Comparison of ENCODE assay signal across 17 cellular contexts in the genomic region with DNA sequence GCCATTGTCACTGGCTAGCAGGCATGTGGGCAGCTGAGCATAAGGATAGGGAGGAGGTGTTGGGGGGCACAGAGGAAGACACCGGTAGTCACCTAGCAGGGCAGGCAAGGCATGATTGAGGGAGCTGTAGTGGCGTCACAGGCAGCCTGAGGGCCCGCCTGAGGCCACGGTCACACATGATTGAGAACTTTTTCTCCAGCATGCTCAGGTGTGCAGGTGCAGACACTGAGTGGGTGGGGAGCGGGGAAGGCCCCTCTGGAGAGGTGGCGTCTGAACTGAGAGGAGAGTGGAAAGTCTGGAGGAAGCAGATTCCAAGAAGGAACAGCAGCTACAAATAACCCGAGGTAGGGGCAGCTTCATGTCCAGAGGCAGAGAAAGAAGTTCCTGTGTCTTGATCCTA. TPM values are rescaled to one million over a fixed set of nuclear protein-coding genes. Genes with fewer than 3 reads are reported as not detected.
DNase-seq lines count a peak whose midpoint lies in the region; ATAC-seq and TF ChIP-seq lines count a peak whose summit lies in the region.
"Had no signal": no experiment of that assay in that cellular context is flagged by ENCODE, and none has a peak within 500 bp of the region (broad histone marks: within the 10 kb centered on the region; RNA-seq: fewer than 3 reads in every experiment).

No MANE protein-coding gene starts in this region.

- DNase-seq in DMS79 (lab: John Stamatoyannopoulos, UW) (peak; percentile 7), DMS79 treated with DMSO at 0.1 percent for 48 hours (lab: John Stamatoyannopoulos, UW) (no peak), WTC11 (ENCODE audit: low spot score) (no peak), nephron progenitor cell (no peak), type B pancreatic cell (ENCODE audit: extremely low spot score, unreplicated experiment) (no peak), NCI-H446 (lab: John Stamatoyannopoulos, UW) (no peak), OCI-M2 (lab: John Stamatoyannopoulos, UW; ENCODE audit: unreplicated experiment) (no peak)
- DNase-seq: AML-193, DND-41, KG1, MV-4-11, NCI-H1694 treated with DMSO at 0.1 percent for 48 hours, NCI-H510A, NCI-H774, OCI-M1, SJCRH30 had no signal

- H3K36me3 Mint-ChIP-seq in WTC11 (peaks cover 32% of the 10 kb centered on the region), nephron progenitor cell (ENCODE audit: low read depth) (peaks cover 16% of the 10 kb centered on the region), type B pancreatic cell (peaks cover 14% of the 10 kb centered on the region)

- POLR2A ChIA-PET in WTC11 (lab: Charles Lee), result no interaction called here

- H3K4me3 Mint-ChIP-seq in WTC11 (no peak overlapping the region), nephron progenitor cell (no peak overlapping the region), type B pancreatic cell (no peak overlapping the region)

- CTCF ChIA-PET in WTC11 (lab: Charles Lee), result interaction anchor here (0.6 to 1.7 kb wide), 2 partner anchors 15 to 52 kb away, joined by 3 to 5 read pairs; no protein-coding TSS in a partner anchor

- H3K27ac Mint-ChIP-seq in WTC11 (peak overlapping the region; percentile 64; the same call in 1 of the 2 replicates), nephron progenitor cell (peak overlapping the region; percentile 77), type B pancreatic cell (peak overlapping the region; percentile 95)

- no peak for ATAC-seq in WTC11
- ATAC-seq in HG02938 (IDR thresholded peaks at IDR 0.05; ENCODE audit: unreplicated experiment), result no peak

- TF ChIP-seq CTCF in WTC11 (IDR thresholded peaks at IDR 0.05) (no peak), nephron progenitor cell (IDR thresholded peaks at IDR 0.05) (no peak), type B pancreatic cell (conservative IDR thresholded peaks at IDR 0.05) (no peak)

- H3K9me3 Mint-ChIP-seq in WTC11 (no peaks in the 10 kb centered on the region), nephron progenitor cell (no peaks in the 10 kb centered on the region), type B pancreatic cell (no peaks in the 10 kb centered on the region)

- H3K4me1 Mint-ChIP-seq in WTC11 (peaks cover 11% of the 10 kb centered on the region), nephron progenitor cell (peaks cover 28% of the 10 kb centered on the region), type B pancreatic cell (ENCODE audit: unreplicated experiment) (peaks cover 7% of the 10 kb centered on the region)

- H3K27me3 Mint-ChIP-seq in WTC11 (ENCODE audit: low read depth) (no peaks in the 10 kb centered on the region), nephron progenitor cell (ENCODE audit: low read depth, poor library complexity) (no peaks in the 10 kb centered on the region), type B pancreatic cell (no peaks in the 10 kb centered on the region)

TF ChIP-seq in WTC11, 78 proteins besides CTCF, POLR2A, EP300 and RAD21 (continues in another document):
- TF ChIP-seq, protein P1, sequence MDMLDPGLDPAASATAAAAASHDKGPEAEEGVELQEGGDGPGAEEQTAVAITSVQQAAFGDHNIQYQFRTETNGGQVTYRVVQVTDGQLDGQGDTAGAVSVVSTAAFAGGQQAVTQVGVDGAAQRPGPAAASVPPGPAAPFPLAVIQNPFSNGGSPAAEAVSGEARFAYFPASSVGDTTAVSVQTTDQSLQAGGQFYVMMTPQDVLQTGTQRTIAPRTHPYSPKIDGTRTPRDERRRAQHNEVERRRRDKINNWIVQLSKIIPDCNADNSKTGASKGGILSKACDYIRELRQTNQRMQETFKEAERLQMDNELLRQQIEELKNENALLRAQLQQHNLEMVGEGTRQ (CRISPR knock-in tag; IDR thresholded peaks at IDR 0.05), result no peak
- TF ChIP-seq ZMAT4 (CRISPR knock-in tag; IDR thresholded peaks at IDR 0.05) (no peak), HMGXB4 (CRISPR knock-in tag; IDR thresholded peaks at IDR 0.05) (no peak), NR2C2 (CRISPR knock-in tag; IDR thresholded peaks at IDR 0.05) (no peak), ZBTB43 (CRISPR knock-in tag; IDR thresholded peaks at IDR 0.05) (no peak), ZNF121 (CRISPR knock-in tag; IDR thresholded peaks at IDR 0.05) (no peak)
- TF ChIP-seq, protein P2, sequence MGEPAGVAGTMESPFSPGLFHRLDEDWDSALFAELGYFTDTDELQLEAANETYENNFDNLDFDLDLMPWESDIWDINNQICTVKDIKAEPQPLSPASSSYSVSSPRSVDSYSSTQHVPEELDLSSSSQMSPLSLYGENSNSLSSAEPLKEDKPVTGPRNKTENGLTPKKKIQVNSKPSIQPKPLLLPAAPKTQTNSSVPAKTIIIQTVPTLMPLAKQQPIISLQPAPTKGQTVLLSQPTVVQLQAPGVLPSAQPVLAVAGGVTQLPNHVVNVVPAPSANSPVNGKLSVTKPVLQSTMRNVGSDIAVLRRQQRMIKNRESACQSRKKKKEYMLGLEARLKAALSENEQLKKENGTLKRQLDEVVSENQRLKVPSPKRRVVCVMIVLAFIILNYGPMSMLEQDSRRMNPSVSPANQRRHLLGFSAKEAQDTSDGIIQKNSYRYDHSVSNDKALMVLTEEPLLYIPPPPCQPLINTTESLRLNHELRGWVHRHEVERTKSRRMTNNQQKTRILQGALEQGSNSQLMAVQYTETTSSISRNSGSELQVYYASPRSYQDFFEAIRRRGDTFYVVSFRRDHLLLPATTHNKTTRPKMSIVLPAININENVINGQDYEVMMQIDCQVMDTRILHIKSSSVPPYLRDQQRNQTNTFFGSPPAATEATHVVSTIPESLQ (CRISPR knock-in tag; IDR thresholded peaks at IDR 0.05), result no peak
- TF ChIP-seq, protein P3, sequence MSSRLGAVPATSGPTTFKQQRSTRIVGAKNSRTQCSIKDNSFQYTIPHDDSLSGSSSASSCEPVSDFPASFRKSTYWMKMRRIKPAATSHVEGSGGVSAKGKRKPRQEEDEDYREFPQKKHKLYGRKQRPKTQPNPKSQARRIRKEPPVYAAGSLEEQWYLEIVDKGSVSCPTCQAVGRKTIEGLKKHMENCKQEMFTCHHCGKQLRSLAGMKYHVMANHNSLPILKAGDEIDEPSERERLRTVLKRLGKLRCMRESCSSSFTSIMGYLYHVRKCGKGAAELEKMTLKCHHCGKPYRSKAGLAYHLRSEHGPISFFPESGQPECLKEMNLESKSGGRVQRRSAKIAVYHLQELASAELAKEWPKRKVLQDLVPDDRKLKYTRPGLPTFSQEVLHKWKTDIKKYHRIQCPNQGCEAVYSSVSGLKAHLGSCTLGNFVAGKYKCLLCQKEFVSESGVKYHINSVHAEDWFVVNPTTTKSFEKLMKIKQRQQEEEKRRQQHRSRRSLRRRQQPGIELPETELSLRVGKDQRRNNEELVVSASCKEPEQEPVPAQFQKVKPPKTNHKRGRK (CRISPR knock-in tag; IDR thresholded peaks at IDR 0.05; ENCODE audit: borderline replicate concordance), result no peak
- TF ChIP-seq, protein P4, sequence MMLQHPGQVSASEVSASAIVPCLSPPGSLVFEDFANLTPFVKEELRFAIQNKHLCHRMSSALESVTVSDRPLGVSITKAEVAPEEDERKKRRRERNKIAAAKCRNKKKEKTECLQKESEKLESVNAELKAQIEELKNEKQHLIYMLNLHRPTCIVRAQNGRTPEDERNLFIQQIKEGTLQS (CRISPR knock-in tag; conservative IDR thresholded peaks at IDR 0.05), result no peak

RNA-seq across cellular contexts. Expression of gene ARMC7, which starts 10.9 kb away (rescaled TPM):
- total RNA-seq in WTC11 (2021) (13.2 to 15.9 TPM (median 14.8 TPM) in 3 replicates), type B pancreatic cell (ENCODE audit: low replicate concordance) (14.0 and 19.7 TPM in 2 replicates)

RNA-seq across cellular contexts. Expression of gene SLC16A5, which starts 11.1 kb away (rescaled TPM):
- total RNA-seq in WTC11 (2021) (32.4 to 33.5 TPM (median 33.1 TPM) in 3 replicates), type B pancreatic cell (ENCODE audit: low replicate concordance) (16.4 and 42.0 TPM in 2 replicates)

RNA-seq across cellular contexts. Expression of gene NT5C, which starts 32.7 kb away (rescaled TPM):
- total RNA-seq in WTC11 (2021), result 91.0 to 102 TPM (median 96.9 TPM) in 3 replicates
- 33.6 and 40.7 TPM in 2 replicates for total RNA-seq in type B pancreatic cell (ENCODE audit: low replicate concordance)

RNA-seq across cellular contexts. Expression of gene KCTD2, which starts 51.8 kb away (rescaled TPM):
- total RNA-seq in WTC11 (2021), result 31.3 to 34.0 TPM (median 32.8 TPM) in 3 replicates
- 22.3 and 26.1 TPM in 2 replicates for total RNA-seq in type B pancreatic cell (ENCODE audit: low replicate concordance)

RNA-seq across cellular contexts. Expression of gene ATP5PD, which starts 52.1 kb away (rescaled TPM):
- 383 to 427 TPM (median 419 TPM) in 3 replicates for total RNA-seq in WTC11 (2021)
- total RNA-seq in type B pancreatic cell (ENCODE audit: low replicate concordance), result 239 and 287 TPM in 2 replicates
